ENCODE assay signal across 16 cellular contexts in genomic region chr12:59634254-59634653, GRCh38. TPM values are rescaled to one million over a fixed set of nuclear protein-coding genes. Genes with fewer than 3 reads are reported as not detected.
DNase-seq lines count a peak whose midpoint lies in the region; ATAC-seq, FAIRE-seq and TF ChIP-seq lines count a peak whose summit lies in the region.
"Had no signal": no experiment of that assay in that cellular context is flagged by ENCODE, and none has a peak within 500 bp of the region (broad histone marks: within the 10 kb centered on the region; RNA-seq: fewer than 3 reads in every experiment).

No MANE protein-coding gene starts in this region.

- H3K27me3 Mint-ChIP-seq in activated naive CD8-positive, alpha-beta T cell treated with anti-CD3 and anti-CD28 coated beads, Interleukin-2, amount 50 U/mL, for 24 hours: no peaks in the 10 kb centered on the region
- H3K27me3 Mint-ChIP-seq in activated naive CD8-positive, alpha-beta T cell treated with anti-CD3 and anti-CD28 coated beads for 36 hours: no peaks in the 10 kb centered on the region
- H3K27me3 Mint-ChIP-seq in memory B cell: no peaks in the 10 kb centered on the region
- H3K27me3 Mint-ChIP-seq: CD4-positive, alpha-beta memory T cell had no signal

- peak; percentile 69 for ATAC-seq in activated naive CD8-positive, alpha-beta T cell treated with anti-CD3 and anti-CD28 coated beads, Interleukin-2, amount 50 U/mL, for 24 hours
- no peak for ATAC-seq in memory B cell (ENCODE audit: low read depth)

- no peak for TF ChIP-seq POLR2A in GM12891 (IDR thresholded peaks at IDR 0.05; ENCODE audit: low read depth, low read length)

- H3K9me3 Mint-ChIP-seq in activated naive CD8-positive, alpha-beta T cell treated with anti-CD3 and anti-CD28 coated beads, Interleukin-2, amount 50 U/mL, for 24 hours: no peaks in the 10 kb centered on the region
- H3K9me3 Mint-ChIP-seq in activated naive CD8-positive, alpha-beta T cell treated with anti-CD3 and anti-CD28 coated beads for 36 hours: peaks cover 5% of the 10 kb centered on the region
- peaks cover 2% of the 10 kb centered on the region for H3K9me3 Mint-ChIP-seq in memory B cell

- FAIRE-seq in GM12891 (lab: Jason Lieb, UNC): peak; percentile 16
- no peak for FAIRE-seq in GM19239 (lab: Jason Lieb, UNC)

- no peak overlapping the region for H3K27ac Mint-ChIP-seq in activated naive CD8-positive, alpha-beta T cell treated with anti-CD3 and anti-CD28 coated beads, Interleukin-2, amount 50 U/mL, for 24 hours
- no peak overlapping the region for H3K27ac Mint-ChIP-seq in activated naive CD8-positive, alpha-beta T cell treated with anti-CD3 and anti-CD28 coated beads for 36 hours
- peak overlapping the region; percentile 39 for H3K27ac Mint-ChIP-seq in memory B cell
- H3K27ac Mint-ChIP-seq: CD14-positive monocyte had no signal

- DNase-seq in activated naive CD8-positive, alpha-beta T cell treated with anti-CD3 and anti-CD28 coated beads, Interleukin-2, amount 50 U/mL, for 24 hours: no peak
- no peak for DNase-seq in activated naive CD8-positive, alpha-beta T cell treated with anti-CD3 and anti-CD28 coated beads for 36 hours
- DNase-seq in GM12891 (ENCODE audit: insufficient read length, low spot score) (no peak), memory B cell (ENCODE audit: low spot score in 2 of 2) (no peak), GM19239 (ENCODE audit: insufficient read length, low spot score) (no peak), dedifferentiated amniotic fluid mesenchymal stem cell (ENCODE audit: extremely low spot score) (no peak), SIG-M5 treated with dmso at 0.1 percent for 504 hours (lab: John Stamatoyannopoulos, UW; ENCODE audit: unreplicated experiment) (no peak)
- DNase-seq: 8988T; Calu3; CD4-positive, alpha-beta memory T cell; DMS79 treated with DMSO at 0.1 percent for 48 hours; GF-D8; GM23248; IMR-90 had no signal

- H3K4me1 Mint-ChIP-seq in activated naive CD8-positive, alpha-beta T cell treated with anti-CD3 and anti-CD28 coated beads, Interleukin-2, amount 50 U/mL, for 24 hours: peaks cover 64% of the 10 kb centered on the region
- peaks cover 46% of the 10 kb centered on the region for H3K4me1 Mint-ChIP-seq in activated naive CD8-positive, alpha-beta T cell treated with anti-CD3 and anti-CD28 coated beads for 36 hours
- peaks cover 25% of the 10 kb centered on the region for H3K4me1 Mint-ChIP-seq in memory B cell

- H3K36me3 Mint-ChIP-seq in activated naive CD8-positive, alpha-beta T cell treated with anti-CD3 and anti-CD28 coated beads, Interleukin-2, amount 50 U/mL, for 24 hours (ENCODE audit: low read depth): peaks cover 17% of the 10 kb centered on the region
- peaks cover 37% of the 10 kb centered on the region for H3K36me3 Mint-ChIP-seq in activated naive CD8-positive, alpha-beta T cell treated with anti-CD3 and anti-CD28 coated beads for 36 hours
- H3K36me3 Mint-ChIP-seq in memory B cell: peaks cover 14% of the 10 kb centered on the region

- H3K4me3 Mint-ChIP-seq in activated naive CD8-positive, alpha-beta T cell treated with anti-CD3 and anti-CD28 coated beads, Interleukin-2, amount 50 U/mL, for 24 hours: no peak overlapping the region
- H3K4me3 Mint-ChIP-seq in activated naive CD8-positive, alpha-beta T cell treated with anti-CD3 and anti-CD28 coated beads for 36 hours: no peak overlapping the region
- H3K4me3 Mint-ChIP-seq in memory B cell: no peak overlapping the region
- H3K4me3 Mint-ChIP-seq: CD14-positive monocyte had no signal

TF ChIP-seq in GM12891, 5 proteins besides CTCF, POLR2A, EP300 and RAD21:
- no peak for TF ChIP-seq PAX5 (IDR thresholded peaks at IDR 0.05; ENCODE audit: insufficient read depth, low read length, severe bottlenecking)
- no peak for TF ChIP-seq SPI1 (IDR thresholded peaks at IDR 0.05; ENCODE audit: low read depth, low read length)
- no peak for TF ChIP-seq TAF1 (IDR thresholded peaks at IDR 0.05; ENCODE audit: low read depth, low read length)
- TF ChIP-seq POLR2AphosphoS5 (IDR thresholded peaks at IDR 0.05; ENCODE audit: low read depth, low read length): no peak
- TF ChIP-seq POU2F2 (IDR thresholded peaks at IDR 0.05; ENCODE audit: low read depth, low read length): no peak

RNA-seq across cellular contexts. Expression of gene SLC16A7, which starts 38.4 kb away (rescaled TPM):
- total RNA-seq in activated naive CD8-positive, alpha-beta T cell treated with anti-CD3 and anti-CD28 coated beads for 36 hours: 10 to 100 TPM; 22.7 to 27.6 TPM
- 0.90 TPM for polyA plus RNA-seq in GM12891 (2012; ENCODE audit: low read depth, missing spikeins)
- total RNA-seq: HT1080 had no signal
